1 cellular context compared by ENCODE assay signal in genomic region chr1:44674113-44675000, GRCh38.
TF ChIP-seq lines count a peak whose summit lies in the region.

Gene ARMH1, plus strand, starts transcription at chr1:44674714. Its CDS starts 14,984 bp downstream, at chr1:44689698.
Gene TMEM53, minus strand, starts transcription at chr1:44674481. Its CDS starts 90 bp downstream, at chr1:44674391.

TF ChIP-seq in HepG2, 621 proteins besides CTCF, POLR2A, EP300 and RAD21 (continued from another document and continues in another):
- TF ChIP-seq, protein P1, sequence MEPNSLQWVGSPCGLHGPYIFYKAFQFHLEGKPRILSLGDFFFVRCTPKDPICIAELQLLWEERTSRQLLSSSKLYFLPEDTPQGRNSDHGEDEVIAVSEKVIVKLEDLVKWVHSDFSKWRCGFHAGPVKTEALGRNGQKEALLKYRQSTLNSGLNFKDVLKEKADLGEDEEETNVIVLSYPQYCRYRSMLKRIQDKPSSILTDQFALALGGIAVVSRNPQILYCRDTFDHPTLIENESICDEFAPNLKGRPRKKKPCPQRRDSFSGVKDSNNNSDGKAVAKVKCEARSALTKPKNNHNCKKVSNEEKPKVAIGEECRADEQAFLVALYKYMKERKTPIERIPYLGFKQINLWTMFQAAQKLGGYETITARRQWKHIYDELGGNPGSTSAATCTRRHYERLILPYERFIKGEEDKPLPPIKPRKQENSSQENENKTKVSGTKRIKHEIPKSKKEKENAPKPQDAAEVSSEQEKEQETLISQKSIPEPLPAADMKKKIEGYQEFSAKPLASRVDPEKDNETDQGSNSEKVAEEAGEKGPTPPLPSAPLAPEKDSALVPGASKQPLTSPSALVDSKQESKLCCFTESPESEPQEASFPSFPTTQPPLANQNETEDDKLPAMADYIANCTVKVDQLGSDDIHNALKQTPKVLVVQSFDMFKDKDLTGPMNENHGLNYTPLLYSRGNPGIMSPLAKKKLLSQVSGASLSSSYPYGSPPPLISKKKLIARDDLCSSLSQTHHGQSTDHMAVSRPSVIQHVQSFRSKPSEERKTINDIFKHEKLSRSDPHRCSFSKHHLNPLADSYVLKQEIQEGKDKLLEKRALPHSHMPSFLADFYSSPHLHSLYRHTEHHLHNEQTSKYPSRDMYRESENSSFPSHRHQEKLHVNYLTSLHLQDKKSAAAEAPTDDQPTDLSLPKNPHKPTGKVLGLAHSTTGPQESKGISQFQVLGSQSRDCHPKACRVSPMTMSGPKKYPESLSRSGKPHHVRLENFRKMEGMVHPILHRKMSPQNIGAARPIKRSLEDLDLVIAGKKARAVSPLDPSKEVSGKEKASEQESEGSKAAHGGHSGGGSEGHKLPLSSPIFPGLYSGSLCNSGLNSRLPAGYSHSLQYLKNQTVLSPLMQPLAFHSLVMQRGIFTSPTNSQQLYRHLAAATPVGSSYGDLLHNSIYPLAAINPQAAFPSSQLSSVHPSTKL (CRISPR knock-in tag; IDR thresholded peaks at IDR 0.05) = no peak
- TF ChIP-seq FOXP4 (CRISPR knock-in tag; IDR thresholded peaks at IDR 0.05) = 0 out of 2 replicates have a peak, but pooled peaks have one; percentile 8
- no peak for TF ChIP-seq ZBTB44 (CRISPR knock-in tag; IDR thresholded peaks at IDR 0.05)
- TF ChIP-seq KDM5A (IDR thresholded peaks at IDR 0.05; ENCODE audit: borderline replicate concordance, low read length) = no peak; the same call in 1 of the 2 replicates
- 0 out of 2 replicates have a peak, but pooled peaks have one; percentile 8 for TF ChIP-seq ZNF335 (CRISPR knock-in tag; IDR thresholded peaks at IDR 0.05)
- TF ChIP-seq ZNF839 (CRISPR knock-in tag; IDR thresholded peaks at IDR 0.05; ENCODE audit: borderline replicate concordance) = peak; percentile 73; the same call in 1 of the 2 replicates
- no peak for TF ChIP-seq LCORL (IDR thresholded peaks at IDR 0.05)
- TF ChIP-seq LCORL (CRISPR knock-in tag; IDR thresholded peaks at IDR 0.05) = peak; percentile 75
- TF ChIP-seq, protein P2, sequence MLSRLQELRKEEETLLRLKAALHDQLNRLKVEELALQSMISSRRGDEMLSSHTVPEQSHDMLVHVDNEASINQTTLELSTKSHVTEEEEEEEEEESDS (CRISPR knock-in tag; IDR thresholded peaks at IDR 0.05; ENCODE audit: borderline replicate concordance) = no peak
- no peak for TF ChIP-seq FOXK1 (CRISPR knock-in tag; IDR thresholded peaks at IDR 0.05; ENCODE audit: borderline replicate concordance, low read depth)
- peak; percentile 65 for TF ChIP-seq MED1 (CRISPR knock-in tag; IDR thresholded peaks at IDR 0.05)
- no peak for TF ChIP-seq HNF1A (IDR thresholded peaks at IDR 0.05; ENCODE audit: low read depth)
- 0 out of 2 replicates have a peak, but pooled peaks have one; percentile 47 for TF ChIP-seq HNF1A (CRISPR knock-in tag; IDR thresholded peaks at IDR 0.05; ENCODE audit: borderline replicate concordance)
- TF ChIP-seq, protein P3, sequence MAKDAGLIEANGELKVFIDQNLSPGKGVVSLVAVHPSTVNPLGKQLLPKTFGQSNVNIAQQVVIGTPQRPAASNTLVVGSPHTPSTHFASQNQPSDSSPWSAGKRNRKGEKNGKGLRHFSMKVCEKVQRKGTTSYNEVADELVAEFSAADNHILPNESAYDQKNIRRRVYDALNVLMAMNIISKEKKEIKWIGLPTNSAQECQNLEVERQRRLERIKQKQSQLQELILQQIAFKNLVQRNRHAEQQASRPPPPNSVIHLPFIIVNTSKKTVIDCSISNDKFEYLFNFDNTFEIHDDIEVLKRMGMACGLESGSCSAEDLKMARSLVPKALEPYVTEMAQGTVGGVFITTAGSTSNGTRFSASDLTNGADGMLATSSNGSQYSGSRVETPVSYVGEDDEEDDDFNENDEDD (CRISPR knock-in tag; IDR thresholded peaks at IDR 0.05; ENCODE audit: borderline replicate concordance) = peak; percentile 38; the same call in 1 of the 2 replicates
- peak; percentile 77 for TF ChIP-seq DMAP1 (CRISPR knock-in tag; IDR thresholded peaks at IDR 0.05)
- TF ChIP-seq FOXM1 (CRISPR knock-in tag; IDR thresholded peaks at IDR 0.05) = no peak
- TF ChIP-seq, protein P4, sequence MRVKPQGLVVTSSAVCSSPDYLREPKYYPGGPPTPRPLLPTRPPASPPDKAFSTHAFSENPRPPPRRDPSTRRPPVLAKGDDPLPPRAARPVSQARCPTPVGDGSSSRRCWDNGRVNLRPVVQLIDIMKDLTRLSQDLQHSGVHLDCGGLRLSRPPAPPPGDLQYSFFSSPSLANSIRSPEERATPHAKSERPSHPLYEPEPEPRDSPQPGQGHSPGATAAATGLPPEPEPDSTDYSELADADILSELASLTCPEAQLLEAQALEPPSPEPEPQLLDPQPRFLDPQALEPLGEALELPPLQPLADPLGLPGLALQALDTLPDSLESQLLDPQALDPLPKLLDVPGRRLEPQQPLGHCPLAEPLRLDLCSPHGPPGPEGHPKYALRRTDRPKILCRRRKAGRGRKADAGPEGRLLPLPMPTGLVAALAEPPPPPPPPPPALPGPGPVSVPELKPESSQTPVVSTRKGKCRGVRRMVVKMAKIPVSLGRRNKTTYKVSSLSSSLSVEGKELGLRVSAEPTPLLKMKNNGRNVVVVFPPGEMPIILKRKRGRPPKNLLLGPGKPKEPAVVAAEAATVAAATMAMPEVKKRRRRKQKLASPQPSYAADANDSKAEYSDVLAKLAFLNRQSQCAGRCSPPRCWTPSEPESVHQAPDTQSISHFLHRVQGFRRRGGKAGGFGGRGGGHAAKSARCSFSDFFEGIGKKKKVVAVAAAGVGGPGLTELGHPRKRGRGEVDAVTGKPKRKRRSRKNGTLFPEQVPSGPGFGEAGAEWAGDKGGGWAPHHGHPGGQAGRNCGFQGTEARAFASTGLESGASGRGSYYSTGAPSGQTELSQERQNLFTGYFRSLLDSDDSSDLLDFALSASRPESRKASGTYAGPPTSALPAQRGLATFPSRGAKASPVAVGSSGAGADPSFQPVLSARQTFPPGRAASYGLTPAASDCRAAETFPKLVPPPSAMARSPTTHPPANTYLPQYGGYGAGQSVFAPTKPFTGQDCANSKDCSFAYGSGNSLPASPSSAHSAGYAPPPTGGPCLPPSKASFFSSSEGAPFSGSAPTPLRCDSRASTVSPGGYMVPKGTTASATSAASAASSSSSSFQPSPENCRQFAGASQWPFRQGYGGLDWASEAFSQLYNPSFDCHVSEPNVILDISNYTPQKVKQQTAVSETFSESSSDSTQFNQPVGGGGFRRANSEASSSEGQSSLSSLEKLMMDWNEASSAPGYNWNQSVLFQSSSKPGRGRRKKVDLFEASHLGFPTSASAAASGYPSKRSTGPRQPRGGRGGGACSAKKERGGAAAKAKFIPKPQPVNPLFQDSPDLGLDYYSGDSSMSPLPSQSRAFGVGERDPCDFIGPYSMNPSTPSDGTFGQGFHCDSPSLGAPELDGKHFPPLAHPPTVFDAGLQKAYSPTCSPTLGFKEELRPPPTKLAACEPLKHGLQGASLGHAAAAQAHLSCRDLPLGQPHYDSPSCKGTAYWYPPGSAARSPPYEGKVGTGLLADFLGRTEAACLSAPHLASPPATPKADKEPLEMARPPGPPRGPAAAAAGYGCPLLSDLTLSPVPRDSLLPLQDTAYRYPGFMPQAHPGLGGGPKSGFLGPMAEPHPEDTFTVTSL (CRISPR knock-in tag; IDR thresholded peaks at IDR 0.05; ENCODE audit: borderline replicate concordance) = 0 out of 2 replicates have a peak, but pooled peaks have one; percentile 28
- no peak for TF ChIP-seq TP53 (CRISPR knock-in tag; conservative IDR thresholded peaks at IDR 0.05)
- TF ChIP-seq, protein P5, sequence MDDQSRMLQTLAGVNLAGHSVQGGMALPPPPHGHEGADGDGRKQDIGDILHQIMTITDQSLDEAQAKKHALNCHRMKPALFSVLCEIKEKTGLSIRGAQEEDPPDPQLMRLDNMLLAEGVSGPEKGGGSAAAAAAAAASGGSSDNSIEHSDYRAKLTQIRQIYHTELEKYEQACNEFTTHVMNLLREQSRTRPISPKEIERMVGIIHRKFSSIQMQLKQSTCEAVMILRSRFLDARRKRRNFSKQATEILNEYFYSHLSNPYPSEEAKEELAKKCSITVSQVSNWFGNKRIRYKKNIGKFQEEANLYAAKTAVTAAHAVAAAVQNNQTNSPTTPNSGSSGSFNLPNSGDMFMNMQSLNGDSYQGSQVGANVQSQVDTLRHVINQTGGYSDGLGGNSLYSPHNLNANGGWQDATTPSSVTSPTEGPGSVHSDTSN (CRISPR knock-in tag; IDR thresholded peaks at IDR 0.05; ENCODE audit: borderline replicate concordance) = peak; percentile 94; the same call in 1 of the 2 replicates
- no peak for TF ChIP-seq ZNF792 (CRISPR knock-in tag; IDR thresholded peaks at IDR 0.05)
- 0 out of 2 replicates have a peak, but pooled peaks have one; percentile 40 for TF ChIP-seq TFDP2 (CRISPR knock-in tag; IDR thresholded peaks at IDR 0.05)
- no peak for TF ChIP-seq ZNF451 (CRISPR knock-in tag; IDR thresholded peaks at IDR 0.05)
- TF ChIP-seq SNAPC2 (CRISPR knock-in tag; IDR thresholded peaks at IDR 0.05) = 0 out of 2 replicates have a peak, but pooled peaks have one; percentile 17
